In the genomic region with DNA sequence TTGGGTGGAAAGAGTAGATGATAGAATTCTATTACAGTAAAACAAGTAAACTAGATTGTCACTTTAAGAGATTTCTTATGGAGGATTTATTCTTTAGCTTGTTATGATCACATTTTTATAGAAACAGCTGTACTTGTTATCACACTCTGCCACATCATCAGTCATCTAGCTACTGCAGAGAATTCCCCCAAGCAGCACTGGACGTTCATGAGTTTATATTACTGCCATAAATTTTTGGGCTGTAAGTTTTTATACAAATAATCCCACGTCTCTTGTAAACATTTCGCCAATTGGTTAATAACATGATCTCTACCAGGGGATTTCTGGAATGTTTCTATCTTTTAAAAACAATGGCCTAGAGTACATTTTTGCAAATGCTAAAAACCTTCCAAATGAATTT, we compare ENCODE assay signal across 13 cellular contexts.
"Had no signal": no experiment of that assay in that cellular context is flagged by ENCODE, and none has a peak within 500 bp of the region (broad histone marks: within the 10 kb centered on the region; RNA-seq: fewer than 3 reads in every experiment).

No MANE protein-coding gene starts in this region.

- H3K27ac ChIP-seq: epithelial cell of prostate, hepatocyte, left ventricle myocardium inferior, thoracic aorta had no signal

- DNase-seq: activated CD4-positive, CD25-positive, alpha-beta regulatory T cell; activated naive CD8-positive, alpha-beta T cell treated with anti-CD3 and anti-CD28 coated beads for 36 hours; anterior cingulate cortex; left ventricle myocardium inferior; mucosa of descending colon; natural killer cell; stimulated activated CD4-positive, alpha-beta T cell treated with anti-CD3 and anti-CD28 coated beads, Interleukin-12 subunit alpha, Interleukin-12 subunit beta, amount 100 ng/mL, for 4 hours; stimulated activated CD4-positive, alpha-beta T cell treated with anti-CD3 and anti-CD28 coated beads, Interleukin-2, amount 100 ng/mL, for 24 hours had no signal

- H3K4me3 Mint-ChIP-seq: activated naive CD8-positive, alpha-beta T cell treated with anti-CD3 and anti-CD28 coated beads for 36 hours; activated T-helper 1 cell treated with anti-CD3 and anti-CD28 coated beads, Interleukin-12 subunit alpha, Interleukin-12 subunit beta, Interleukin-2, Interleukin-4 antibody, amounts not matched to agents 30 ng/mL and 10 ng/mL and 1 ng/mL, durations not matched to agents 14 hours and 24 hours and 36 hours; natural killer cell had no signal

- H3K9me3 Mint-ChIP-seq: activated naive CD8-positive, alpha-beta T cell treated with anti-CD3 and anti-CD28 coated beads for 36 hours; activated T-helper 1 cell treated with anti-CD3 and anti-CD28 coated beads, Interleukin-12 subunit alpha, Interleukin-12 subunit beta, Interleukin-2, Interleukin-4 antibody, amounts not matched to agents 30 ng/mL and 10 ng/mL and 1 ng/mL, durations not matched to agents 14 hours and 24 hours and 36 hours; natural killer cell had no signal

- H3K27me3 Mint-ChIP-seq: activated naive CD8-positive, alpha-beta T cell treated with anti-CD3 and anti-CD28 coated beads for 36 hours had no signal

- H2AFZ ChIP-seq: hepatocyte had no signal

- H3K36me3 ChIP-seq: left ventricle myocardium inferior, thoracic aorta had no signal

- H3K36me3 Mint-ChIP-seq: activated naive CD8-positive, alpha-beta T cell treated with anti-CD3 and anti-CD28 coated beads for 36 hours; natural killer cell had no signal

- H3K4me1 ChIP-seq: left ventricle myocardium inferior had no signal

- H3K4me3 ChIP-seq: hepatocyte, left ventricle myocardium inferior, mucosa of descending colon, thoracic aorta had no signal

- H3K27me3 ChIP-seq: hepatocyte had no signal

- H3K27ac Mint-ChIP-seq: activated naive CD8-positive, alpha-beta T cell treated with anti-CD3 and anti-CD28 coated beads for 36 hours; activated T-helper 1 cell treated with anti-CD3 and anti-CD28 coated beads, Interleukin-12 subunit alpha, Interleukin-12 subunit beta, Interleukin-2, Interleukin-4 antibody, amounts not matched to agents 30 ng/mL and 10 ng/mL and 1 ng/mL, durations not matched to agents 14 hours and 24 hours and 36 hours; natural killer cell had no signal

- H3K9me3 ChIP-seq: left ventricle myocardium inferior, thoracic aorta had no signal

- H3K79me2 ChIP-seq: hepatocyte had no signal

- ATAC-seq: mucosa of descending colon, natural killer cell, sciatic nerve had no signal

- H3K4me1 Mint-ChIP-seq: activated naive CD8-positive, alpha-beta T cell treated with anti-CD3 and anti-CD28 coated beads for 36 hours; natural killer cell had no signal

- H3K4me2 ChIP-seq: hepatocyte had no signal
